8 cellular contexts compared by ENCODE assay signal in the genomic region with DNA sequence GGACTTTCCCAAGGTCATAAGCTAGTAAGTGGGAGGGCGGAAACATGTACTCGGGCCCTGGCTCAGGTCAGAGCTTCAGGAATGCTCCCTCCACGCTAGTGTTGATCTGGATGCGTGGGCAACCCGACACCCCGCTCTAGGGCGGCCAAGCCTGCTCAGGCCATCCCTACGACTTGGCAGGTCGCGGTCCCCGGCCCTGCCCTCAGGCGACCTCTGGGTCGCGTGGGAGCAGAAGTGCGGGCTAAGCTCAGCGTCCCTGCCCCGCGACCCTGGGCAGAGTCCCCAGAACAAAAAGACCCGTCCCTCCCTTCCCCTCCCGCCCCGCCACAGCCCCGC. TPM values are rescaled to one million over a fixed set of nuclear protein-coding genes. Genes with fewer than 3 reads are reported as not detected.
A peak's percentile ranks its signal among the peaks of the same experiment; 100 is the strongest.
DNase-seq lines count a peak whose midpoint lies in the region; ATAC-seq and TF ChIP-seq lines count a peak whose summit lies in the region.

No MANE protein-coding gene starts in this region.

- H3K4me1 Mint-ChIP-seq in immature natural killer cell: peaks cover 15 to 18% of the 10 kb centered on the region in 2 donors

- peak in 1 of 3 donors; percentile 17 for TF ChIP-seq POLR2A in spleen (IDR thresholded peaks at IDR 0.05)

- H3K79me2 ChIP-seq in KMS-11 (ENCODE audit: insufficient read depth, low read depth): no peaks in the 10 kb centered on the region

- ATAC-seq in GM21723 (IDR thresholded peaks at IDR 0.05; ENCODE audit: unreplicated experiment): peak; percentile 19

- intact Hi-C loops in spleen (cut with DNase I; ENCODE audit: low total_unique reads): no loop called here

- H3K4me1 ChIP-seq in KMS-11 (ENCODE audit: low read depth, poor library complexity, severe bottlenecking): peaks cover 16% of the 10 kb centered on the region
- H3K4me1 ChIP-seq in spleen: peaks cover 0 to 60% (median 29%) of the 10 kb centered on the region in 6 donors

- H3K27ac Mint-ChIP-seq in immature natural killer cell: peak overlapping the region; percentile 66 to 97 (median 90)

- H3K9me3 ChIP-seq in spleen: no peaks in the 10 kb centered on the region

- H4K20me1 ChIP-seq in KMS-11 (ENCODE audit: insufficient read depth): no peaks in the 10 kb centered on the region

- peak overlapping the region; percentile 69 to 94 (median 92) for H3K4me3 Mint-ChIP-seq in immature natural killer cell

- peaks cover 5 to 8% (median 8%) of the 10 kb centered on the region in 3 donors for H3K27me3 Mint-ChIP-seq in immature natural killer cell (ENCODE audit: low read depth in 3 of 3)

- no peaks in the 10 kb centered on the region for H3K36me3 Mint-ChIP-seq in immature natural killer cell

- H3K27ac ChIP-seq in KMS-11 (peak overlapping the region; percentile 69), spleen (peak overlapping the region; percentile 90 to 96 (median 94))

- H3K4me2 ChIP-seq in KMS-11: peak overlapping the region; percentile 39

- H3K9ac ChIP-seq in KMS-11: peak overlapping the region; percentile 77

- WGBS in spleen, 5 donors: 2 to 7% (median 4%) methylated on average over 13 to 22 of the region's 22 CpGs

- DNase-seq in GM12865 (ENCODE audit: low read depth) (no peak), astrocyte of the cerebellum (ENCODE audit: low read depth) (peak; percentile 40), immature natural killer cell (no peak), spleen (no peak), NCI-H1105 (lab: John Stamatoyannopoulos, UW) (no peak), globus pallidus (ENCODE audit: low spot score) (no peak)

- H3K27me3 ChIP-seq in KMS-11 (ENCODE audit: insufficient read depth, low read depth) (no peaks in the 10 kb centered on the region), spleen (replicated peaks in 1 of 7) (no peaks in the 10 kb centered on the region)

- peak overlapping the region; percentile 70; the same call in 1 of the 2 replicates for H2AFZ ChIP-seq in KMS-11 (ENCODE audit: low read depth)

- in situ Hi-C loops in astrocyte of the cerebellum (cut with HindIII; ENCODE audit: low sequenced_read_pairs): no loop called here

- H3K36me3 ChIP-seq in KMS-11 (ENCODE audit: insufficient read depth) (no peaks in the 10 kb centered on the region), spleen (no peaks in the 10 kb centered on the region)

- no peaks in the 10 kb centered on the region for H3K9me3 Mint-ChIP-seq in immature natural killer cell

- peak overlapping the region; percentile 48 for H3K4me3 ChIP-seq in GM12865 (ENCODE audit: low read depth, low read length)
- H3K4me3 ChIP-seq in KMS-11 (IDR thresholded peaks at IDR 0.05; ENCODE audit: insufficient read depth, low read depth, low read length): no peak overlapping the region
- H3K4me3 ChIP-seq in astrocyte of the cerebellum (ENCODE audit: low read depth, low read length): peak overlapping the region; percentile 68
- H3K4me3 ChIP-seq in spleen: peak overlapping the region; percentile 15 to 97 (median 92)

- TF ChIP-seq CTCF in GM12865 (IDR thresholded peaks at IDR 0.05; ENCODE audit: insufficient read depth, low read depth, low read length, missing control alignments) (no peak), KMS-11 (conservative IDR thresholded peaks at IDR 0.05; ENCODE audit: low read depth, low read length) (no peak), astrocyte of the cerebellum (IDR thresholded peaks at IDR 0.05; ENCODE audit: low read depth, low read length, missing control alignments) (no peak), spleen (IDR thresholded peaks at IDR 0.05 in 8 of 11, conservative IDR thresholded peaks at IDR 0.05 in 3 of 11) (no peak)

RNA-seq across cellular contexts. Expression of a gene that starts 0.8 kb away (rescaled TPM):
- polyA plus RNA-seq in immature natural killer cell (1 to 10 TPM; 1.4 to 3.8 (median 1.8) TPM), spleen (1 to 10 TPM; 2.2 to 7.6 (median 3.0) TPM)
- 10 to 100 TPM in 6 of 7 donors, 1 to 10 TPM in 1; 7.6 to 29.9 (median 13.6) TPM for total RNA-seq in spleen
